ENCODE assay signal across 8 cellular contexts in the genomic region with DNA sequence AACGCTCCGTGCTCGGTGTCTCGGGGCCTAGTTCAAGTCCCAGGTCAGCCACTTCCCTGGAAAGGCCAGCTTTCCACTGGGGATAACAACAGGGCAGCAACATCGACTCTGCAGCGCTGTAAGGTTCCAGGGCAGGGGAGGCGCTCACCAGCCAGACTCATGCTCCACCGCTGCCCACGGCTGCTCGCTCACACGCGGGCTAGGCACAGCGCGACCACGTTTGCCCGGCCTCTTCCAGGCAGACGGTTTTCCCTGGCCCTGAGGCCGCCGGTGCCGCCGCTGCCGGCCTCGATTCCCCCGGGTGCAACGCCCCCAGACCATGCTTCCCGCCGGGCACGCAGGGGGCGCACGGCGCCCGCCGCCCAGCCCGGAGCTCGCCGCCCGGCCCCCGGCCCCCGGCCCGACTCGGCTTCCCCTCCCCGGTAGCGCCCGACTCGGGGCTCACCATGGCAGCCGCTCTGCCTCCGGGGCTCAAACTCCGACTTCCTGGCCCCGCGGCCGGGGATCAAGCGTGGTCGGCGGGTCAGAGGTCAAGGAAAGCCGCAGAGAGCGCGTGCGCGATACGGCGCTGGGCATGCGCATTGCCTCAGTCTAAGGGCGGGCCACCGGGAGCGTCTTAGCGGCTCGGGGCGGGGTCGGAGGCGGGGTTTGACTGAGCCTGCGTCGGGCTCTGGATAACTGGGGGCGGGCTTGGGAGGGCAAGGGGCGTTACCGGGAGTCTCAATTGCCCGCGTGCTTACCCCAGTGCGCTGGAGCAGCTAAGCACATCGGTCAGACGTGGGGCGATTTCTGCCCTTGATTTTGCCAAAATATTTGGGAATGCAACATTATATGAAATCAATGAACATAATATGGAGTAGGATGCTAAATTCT. TPM values are rescaled to one million over a fixed set of nuclear protein-coding genes. Genes with fewer than 3 reads are reported as not detected.
DNase-seq lines count a peak whose midpoint lies in the region; ATAC-seq and TF ChIP-seq lines count a peak whose summit lies in the region.

PAM16 (minus strand) TSS at position 535 of the 873 bp plus-strand sequence; CDS start at position 448, 87 bp downstream.

- peaks cover 22 to 36% of the 10 kb centered on the region in 2 donors for H3K36me3 Mint-ChIP-seq in CD14-positive monocyte

- H3K27ac ChIP-seq in liver (ENCODE audit: low read depth in 1 of 2, low read length in 2 of 2): peak within 1 kb of the TSS; percentile 85 to 96

- peak; percentile 91 for DNase-seq in CD14-positive monocyte (ENCODE audit: low spot score)
- peak; percentile 80 for DNase-seq in NCI-H748 treated with DMSO at 0.1 percent for 48 hours (lab: John Stamatoyannopoulos, UW)
- peak; percentile 97 to 98 for DNase-seq in activated CD4-positive, alpha-beta T cell treated with anti-CD3 and anti-CD28 coated beads, Interleukin-2, amount 50 U/mL, for 24 hours (ENCODE audit: low read depth in 1 of 2, low spot score in 1 of 2)
- peak; percentile 82 to 94 for DNase-seq in dermis microvascular lymphatic vessel endothelial cell (ENCODE audit: low read depth in 2 of 2)
- DNase-seq in stimulated activated CD4-positive, alpha-beta T cell treated with anti-CD3 and anti-CD28 coated beads, Interleukin-4, amount 100 ng/mL, for 24 hours: peak; percentile 98

- H3K27me3 Mint-ChIP-seq in CD14-positive monocyte (ENCODE audit: low read depth in 3 of 3): peaks cover 0 to 2% (median 0%) of the 10 kb centered on the region in 3 donors

- no peaks in the 10 kb centered on the region for H3K9me3 ChIP-seq in liver (ENCODE audit: control insufficient read depth in 4 of 4, low read length in 3 of 4)

- H3K4me1 Mint-ChIP-seq in CD14-positive monocyte: peaks cover 46% of the 10 kb centered on the region

- no peak for TF ChIP-seq CTCF in CD14-positive monocyte (IDR thresholded peaks at IDR 0.05)
- TF ChIP-seq CTCF in liver (IDR thresholded peaks at IDR 0.05; ENCODE audit: low read depth, low read length, missing input control): no peak

- no peak for TF ChIP-seq RAD21 in liver (IDR thresholded peaks at IDR 0.05)

- peaks cover 0 to 2% (median 0%) of the 10 kb centered on the region in 7 donors for H3K9me3 Mint-ChIP-seq in CD14-positive monocyte

- ATAC-seq in GM19397 (IDR thresholded peaks at IDR 0.05; ENCODE audit: unreplicated experiment) (peak; percentile 89), HG03565 (IDR thresholded peaks at IDR 0.05; ENCODE audit: unreplicated experiment) (peak; percentile 81)

- H3K27me3 ChIP-seq in liver (ENCODE audit: control insufficient read depth in 4 of 4, insufficient read depth in 4 of 4, low read length in 3 of 4): no peaks in the 10 kb centered on the region

- under 1% methylated on average over 81 of the region's 81 CpGs for WGBS in liver

- H3K4me3 Mint-ChIP-seq in CD14-positive monocyte: peak within 1 kb of the TSS; percentile 88 to 92

- peak within 1 kb of the TSS; percentile 82 to 95 for H3K9ac ChIP-seq in liver (ENCODE audit: low read depth in 1 of 2, low read length in 2 of 2)

- H3K36me3 ChIP-seq in liver (ENCODE audit: control insufficient read depth in 4 of 4, insufficient read depth in 3 of 4, low read depth in 1 of 4, low read length in 3 of 4): no peaks in the 10 kb centered on the region

- intact Hi-C loops in CD14-positive monocyte (cut with micrococcal nuclease): no loop called here

- H3K4me1 ChIP-seq in liver (ENCODE audit: control insufficient read depth in 4 of 4, insufficient read depth in 4 of 4, low read length in 3 of 4): peaks cover 11 to 43% (median 26%) of the 10 kb centered on the region in 4 donors

- peak within 1 kb of the TSS; percentile 84 to 93 (median 87) for H3K27ac Mint-ChIP-seq in CD14-positive monocyte

- H3K4me3 ChIP-seq in liver (ENCODE audit: low read depth in 1 of 3, low read length in 3 of 3): peak within 1 kb of the TSS; percentile 92 to 99 (median 98)

TF ChIP-seq in liver, 16 proteins besides CTCF, POLR2A, EP300 and RAD21:
- TF ChIP-seq REST (IDR thresholded peaks at IDR 0.05): no peak
- TF ChIP-seq TAF1 (conservative IDR thresholded peaks at IDR 0.05): no peak
- TF ChIP-seq HNF4G (IDR thresholded peaks at IDR 0.05): no peak
- TF ChIP-seq YY1 (IDR thresholded peaks at IDR 0.05): peak; percentile 29
- TF ChIP-seq FOXA2 (IDR thresholded peaks at IDR 0.05): no peak
- TF ChIP-seq NR2F2 (IDR thresholded peaks at IDR 0.05): peak; percentile 86
- TF ChIP-seq RXRA (IDR thresholded peaks at IDR 0.05): peak in 1 of 2 donors; percentile 31
- TF ChIP-seq SP1 (IDR thresholded peaks at IDR 0.05): peak; percentile 41
- TF ChIP-seq, protein P1, sequence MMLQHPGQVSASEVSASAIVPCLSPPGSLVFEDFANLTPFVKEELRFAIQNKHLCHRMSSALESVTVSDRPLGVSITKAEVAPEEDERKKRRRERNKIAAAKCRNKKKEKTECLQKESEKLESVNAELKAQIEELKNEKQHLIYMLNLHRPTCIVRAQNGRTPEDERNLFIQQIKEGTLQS (IDR thresholded peaks at IDR 0.05): no peak
- TF ChIP-seq, protein P2, sequence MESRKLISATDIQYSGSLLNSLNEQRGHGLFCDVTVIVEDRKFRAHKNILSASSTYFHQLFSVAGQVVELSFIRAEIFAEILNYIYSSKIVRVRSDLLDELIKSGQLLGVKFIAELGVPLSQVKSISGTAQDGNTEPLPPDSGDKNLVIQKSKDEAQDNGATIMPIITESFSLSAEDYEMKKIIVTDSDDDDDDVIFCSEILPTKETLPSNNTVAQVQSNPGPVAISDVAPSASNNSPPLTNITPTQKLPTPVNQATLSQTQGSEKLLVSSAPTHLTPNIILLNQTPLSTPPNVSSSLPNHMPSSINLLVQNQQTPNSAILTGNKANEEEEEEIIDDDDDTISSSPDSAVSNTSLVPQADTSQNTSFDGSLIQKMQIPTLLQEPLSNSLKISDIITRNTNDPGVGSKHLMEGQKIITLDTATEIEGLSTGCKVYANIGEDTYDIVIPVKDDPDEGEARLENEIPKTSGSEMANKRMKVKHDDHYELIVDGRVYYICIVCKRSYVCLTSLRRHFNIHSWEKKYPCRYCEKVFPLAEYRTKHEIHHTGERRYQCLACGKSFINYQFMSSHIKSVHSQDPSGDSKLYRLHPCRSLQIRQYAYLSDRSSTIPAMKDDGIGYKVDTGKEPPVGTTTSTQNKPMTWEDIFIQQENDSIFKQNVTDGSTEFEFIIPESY (IDR thresholded peaks at IDR 0.05): no peak
- TF ChIP-seq FOXA1 (IDR thresholded peaks at IDR 0.05): no peak
- TF ChIP-seq, protein P3, sequence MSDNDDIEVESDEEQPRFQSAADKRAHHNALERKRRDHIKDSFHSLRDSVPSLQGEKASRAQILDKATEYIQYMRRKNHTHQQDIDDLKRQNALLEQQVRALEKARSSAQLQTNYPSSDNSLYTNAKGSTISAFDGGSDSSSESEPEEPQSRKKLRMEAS (IDR thresholded peaks at IDR 0.05): no peak
- no peak for TF ChIP-seq JUND (IDR thresholded peaks at IDR 0.05)
- peak; percentile 41 to 51 for TF ChIP-seq HNF4A (conservative IDR thresholded peaks at IDR 0.05)
- no peak for TF ChIP-seq GABPA (IDR thresholded peaks at IDR 0.05 in 1 of 2, conservative IDR thresholded peaks at IDR 0.05 in 1 of 2)
- TF ChIP-seq EGR1 (IDR thresholded peaks at IDR 0.05; ENCODE audit: low read depth in 2 of 2): peak in 1 of 2 donors; percentile 19

RNA-seq across cellular contexts. Expression of gene PAM16, which starts in this region (rescaled TPM):
- polyA plus RNA-seq in CD14-positive monocyte: 10 to 100 TPM; 34.3 to 37.6 TPM
- 12.5 and 19.8 TPM in 2 replicates for total RNA-seq in dermis microvascular lymphatic vessel endothelial cell
- 10 to 100 TPM; 14.0 to 23.8 TPM for total RNA-seq in liver
- 10 to 100 TPM; 35.3 to 70.5 TPM for polyA plus RNA-seq in liver

Comparison
In these comparisons a context has a peak if more than half of its experiments do, and no peak if none do; other contexts are left out.
1. Peak in every context shown above with its lines: DNase-seq, ATAC-seq, H3K4me3 ChIP-seq and H3K27ac ChIP-seq.